Comparison of ENCODE assay signal across 11 cellular contexts in the genomic region with DNA sequence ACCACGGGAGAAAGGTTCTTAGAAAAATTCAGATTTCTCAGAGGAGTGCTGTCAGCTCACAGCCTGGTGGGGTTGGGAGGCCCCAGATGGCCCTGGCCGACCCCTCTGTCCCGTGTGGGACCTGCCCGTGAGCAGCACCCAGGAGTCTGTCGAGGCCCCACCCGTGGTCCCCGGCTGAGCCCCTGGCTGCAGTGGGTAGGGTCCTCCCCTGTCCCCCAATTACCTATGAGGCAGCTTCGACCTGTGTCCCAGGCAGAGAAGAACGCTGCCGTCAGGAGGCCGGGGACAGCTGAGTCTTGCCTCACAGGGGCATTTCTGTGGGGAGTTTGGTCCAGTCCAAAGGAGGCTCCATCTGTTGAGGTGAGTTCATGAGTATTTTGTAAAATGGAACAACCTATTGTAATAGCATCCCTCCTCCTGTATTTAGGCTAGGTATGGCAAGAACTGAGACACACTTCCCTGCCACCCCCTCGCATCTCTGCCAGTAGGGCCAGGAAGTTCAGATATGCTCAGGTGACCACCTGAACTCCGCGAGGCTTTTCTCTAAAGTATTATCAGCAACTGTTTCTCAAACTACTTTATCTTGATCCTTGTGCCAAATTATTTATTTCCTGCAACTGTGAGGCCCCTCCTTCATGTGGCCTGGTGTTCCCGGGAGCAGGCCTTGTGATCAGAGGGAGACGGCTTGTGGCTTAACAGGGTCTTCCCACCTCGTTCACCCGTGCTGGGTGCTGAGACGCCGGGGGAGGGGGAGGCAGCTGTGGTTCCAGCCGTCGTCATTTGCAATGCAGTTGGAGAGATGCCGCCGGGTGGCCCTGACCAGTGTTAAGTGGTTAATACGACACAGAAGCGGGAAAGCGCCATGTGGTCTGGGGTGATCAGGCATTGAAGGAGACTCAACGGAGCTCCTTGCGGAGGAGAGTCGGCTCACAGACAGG. TPM values are rescaled to one million over a fixed set of nuclear protein-coding genes. Genes with fewer than 3 reads are reported as not detected.
DNase-seq lines count a peak whose midpoint lies in the region; ATAC-seq, FAIRE-seq and TF ChIP-seq lines count a peak whose summit lies in the region.
"Had no signal": no experiment of that assay in that cellular context is flagged by ENCODE, and none has a peak within 500 bp of the region (broad histone marks: within the 10 kb centered on the region; RNA-seq: fewer than 3 reads in every experiment).

No MANE protein-coding gene starts in this region.

- H2AFZ ChIP-seq in GM23338: no peak overlapping the region; the same call in 1 of the 2 replicates

- peak overlapping the region; percentile 95; the same call in 1 of the 2 replicates for H3K4me2 ChIP-seq in GM23338

- ATAC-seq in GM23338: peak; percentile 3; the same call in 2 of the 3 replicates
- ATAC-seq in naive thymus-derived CD4-positive, alpha-beta T cell: no peak

- H3K36me3 Mint-ChIP-seq in GM23338 (ENCODE audit: low read depth): no peaks in the 10 kb centered on the region
- peaks cover 4% of the 10 kb centered on the region for H3K36me3 Mint-ChIP-seq in activated naive CD8-positive, alpha-beta T cell
- H3K36me3 Mint-ChIP-seq in naive thymus-derived CD4-positive, alpha-beta T cell: peaks cover 0 to 14% (median 0%) of the 10 kb centered on the region in 5 donors

- TF ChIP-seq POLR2A in H54 (IDR thresholded peaks at IDR 0.05; ENCODE audit: low read depth, low read length): no peak

- H3K4me3 ChIP-seq in GM23338: peak overlapping the region; percentile 75; the same call in 1 of the 2 replicates
- H3K4me3 ChIP-seq in naive thymus-derived CD4-positive, alpha-beta T cell (ENCODE audit: low read length): no peak overlapping the region

- no peak overlapping the region for H3K27ac ChIP-seq in GM23338 (ENCODE audit: low read depth)
- H3K27ac ChIP-seq in naive thymus-derived CD4-positive, alpha-beta T cell (ENCODE audit: low read depth, low read length): no peak overlapping the region
- H3K27ac ChIP-seq: WERI-Rb-1 had no signal

- H3K9me2 ChIP-seq in GM23338 (ENCODE audit: insufficient read depth): no peaks in the 10 kb centered on the region

- H3K9me3 Mint-ChIP-seq in GM23338: peaks cover 4% of the 10 kb centered on the region; the same call in 1 of the 3 replicates
- no peaks in the 10 kb centered on the region for H3K9me3 Mint-ChIP-seq in activated naive CD8-positive, alpha-beta T cell (ENCODE audit: low read depth)
- H3K9me3 Mint-ChIP-seq in naive thymus-derived CD4-positive, alpha-beta T cell: peaks cover 0 to 2% (median 0%) of the 10 kb centered on the region in 11 donors

- CTCF ChIA-PET in naive thymus-derived CD4-positive, alpha-beta T cell (lab: Charles Lee): no interaction called here

- no peaks in the 10 kb centered on the region for H3K79me2 ChIP-seq in GM23338 (replicated peaks; ENCODE audit: insufficient read depth)

- intact Hi-C loops in naive thymus-derived CD4-positive, alpha-beta T cell (cut with micrococcal nuclease): loop anchor here in 1 of 2 donors (2.0 to 5.0 kb wide), 2 partner anchors 51 to 108 kb away; a partner anchor contains a TSS

- no peaks in the 10 kb centered on the region for H3K36me3 ChIP-seq in GM23338 (ENCODE audit: insufficient read depth)
- H3K36me3 ChIP-seq in naive thymus-derived CD4-positive, alpha-beta T cell (ENCODE audit: control insufficient read depth in 2 of 3, insufficient read depth in 3 of 3, low read length in 3 of 3): no peaks in the 10 kb centered on the region
- H3K36me3 ChIP-seq: WERI-Rb-1 had no signal

- H3K4me3 Mint-ChIP-seq in GM23338: no peak overlapping the region
- peak overlapping the region; percentile 77 for H3K4me3 Mint-ChIP-seq in activated naive CD8-positive, alpha-beta T cell
- peak overlapping the region; percentile 5 to 75 (median 53) for H3K4me3 Mint-ChIP-seq in naive thymus-derived CD4-positive, alpha-beta T cell

- peaks cover 61% of the 10 kb centered on the region for H3K27me3 ChIP-seq in GM23338 (ENCODE audit: insufficient read depth)
- no peaks in the 10 kb centered on the region for H3K27me3 ChIP-seq in naive thymus-derived CD4-positive, alpha-beta T cell (ENCODE audit: control insufficient read depth in 2 of 2, insufficient read depth in 2 of 2, low read length in 2 of 2)

- POLR2A ChIA-PET in naive thymus-derived CD4-positive, alpha-beta T cell (lab: Charles Lee): no interaction called here

- peaks cover 7% of the 10 kb centered on the region; the same call in 1 of the 2 replicates for H3F3A ChIP-seq in GM23338 (replicated peaks; ENCODE audit: low read depth)

- peaks cover 5% of the 10 kb centered on the region; the same call in 1 of the 2 replicates for H4K20me1 ChIP-seq in GM23338 (replicated peaks; ENCODE audit: insufficient read depth)

- H3K27ac Mint-ChIP-seq in GM23338: no peak overlapping the region
- H3K27ac Mint-ChIP-seq in activated naive CD8-positive, alpha-beta T cell: no peak overlapping the region
- H3K27ac Mint-ChIP-seq in naive thymus-derived CD4-positive, alpha-beta T cell: peak overlapping the region in 1 of 9 donors; percentile 55

- TF ChIP-seq CTCF in GM23338 (conservative IDR thresholded peaks at IDR 0.05; ENCODE audit: low read depth in 2 of 2): no peak

- no peaks in the 10 kb centered on the region for H3K9me3 ChIP-seq in naive thymus-derived CD4-positive, alpha-beta T cell (ENCODE audit: control insufficient read depth in 2 of 3, low read length in 3 of 3)

- peaks cover 52% of the 10 kb centered on the region for H3K27me3 Mint-ChIP-seq in GM23338 (ENCODE audit: insufficient read depth, low read depth, poor library complexity)
- H3K27me3 Mint-ChIP-seq in activated naive CD8-positive, alpha-beta T cell: peaks cover 12% of the 10 kb centered on the region
- peaks cover 19 to 45% (median 35%) of the 10 kb centered on the region in 5 donors for H3K27me3 Mint-ChIP-seq in naive thymus-derived CD4-positive, alpha-beta T cell

- no peak for FAIRE-seq in H54 (lab: Jason Lieb, UNC)

- DNase-seq in D341Med (ENCODE audit: low spot score) (peak; percentile 30), GM23338 (ENCODE audit: low spot score) (peak; percentile 59), NCI-H1930 (lab: John Stamatoyannopoulos, UW) (no peak), H54 (ENCODE audit: insufficient read length, low spot score) (no peak), NCI-H446 (lab: John Stamatoyannopoulos, UW) (no peak), NCI-H1694 (lab: John Stamatoyannopoulos, UW) (no peak)
- no peak for DNase-seq in naive thymus-derived CD4-positive, alpha-beta T cell
- DNase-seq: NCI-H2171 treated with DMSO at 0.1 percent for 48 hours; stimulated activated CD4-positive, alpha-beta T cell treated with anti-CD3 and anti-CD28 coated beads, Interleukin-1b, Interleukin-23, amount 100 ng/mL, for 48 hours; WERI-Rb-1 had no signal

- H3K4me1 Mint-ChIP-seq in GM23338: peaks cover 10% of the 10 kb centered on the region
- H3K4me1 Mint-ChIP-seq in activated naive CD8-positive, alpha-beta T cell (ENCODE audit: low read depth): peaks cover 18% of the 10 kb centered on the region
- H3K4me1 Mint-ChIP-seq in naive thymus-derived CD4-positive, alpha-beta T cell: peaks cover 0 to 24% (median 7%) of the 10 kb centered on the region in 7 donors

- H3K4me1 ChIP-seq in GM23338 (ENCODE audit: insufficient read depth): no peaks in the 10 kb centered on the region
- no peaks in the 10 kb centered on the region for H3K4me1 ChIP-seq in naive thymus-derived CD4-positive, alpha-beta T cell (ENCODE audit: control insufficient read depth in 2 of 2, insufficient read depth in 2 of 2, low read length in 2 of 2)

TF ChIP-seq in GM23338, 12 proteins besides CTCF, POLR2A, EP300 and RAD21 (continues in another document):
- TF ChIP-seq ZNF331 (CRISPR knock-in tag; IDR thresholded peaks at IDR 0.05; ENCODE audit: low read depth): no peak
- TF ChIP-seq, protein P1, sequence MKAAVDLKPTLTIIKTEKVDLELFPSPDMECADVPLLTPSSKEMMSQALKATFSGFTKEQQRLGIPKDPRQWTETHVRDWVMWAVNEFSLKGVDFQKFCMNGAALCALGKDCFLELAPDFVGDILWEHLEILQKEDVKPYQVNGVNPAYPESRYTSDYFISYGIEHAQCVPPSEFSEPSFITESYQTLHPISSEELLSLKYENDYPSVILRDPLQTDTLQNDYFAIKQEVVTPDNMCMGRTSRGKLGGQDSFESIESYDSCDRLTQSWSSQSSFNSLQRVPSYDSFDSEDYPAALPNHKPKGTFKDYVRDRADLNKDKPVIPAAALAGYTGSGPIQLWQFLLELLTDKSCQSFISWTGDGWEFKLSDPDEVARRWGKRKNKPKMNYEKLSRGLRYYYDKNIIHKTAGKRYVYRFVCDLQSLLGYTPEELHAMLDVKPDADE (IDR thresholded peaks at IDR 0.05): no peak

RNA-seq across cellular contexts. Expression of a gene that starts 1.7 kb away (rescaled TPM):
- total RNA-seq in GM23338 (2014; rRNA removed; shearing (Covaris generic)): 0.97 and 1.8 TPM in 2 replicates
- 0.27 and 0.61 TPM in 2 replicates for polyA plus RNA-seq in GM23338 (2016; fragmentation: Nextera tagmentation; extraction: Ambion mirVana)
- total RNA-seq in naive thymus-derived CD4-positive, alpha-beta T cell: 10 to 100 TPM in 1 of 5 experiments, 1 to 10 TPM in 2, under 1 TPM in 2; 0.56 to 23.5 (median 1.4) TPM
- polyA plus RNA-seq in naive thymus-derived CD4-positive, alpha-beta T cell: 1 to 10 TPM in 1 of 2 donors, not detected in 1; 1.0 TPM

RNA-seq across cellular contexts. Expression of a gene that starts 51.8 kb away (rescaled TPM):
- 80.6 and 80.9 TPM in 2 replicates for total RNA-seq in GM23338 (2014; rRNA removed; shearing (Covaris generic))
- polyA plus RNA-seq in GM23338 (2016; fragmentation: Nextera tagmentation; extraction: Ambion mirVana): 127 and 129 TPM in 2 replicates
- total RNA-seq in naive thymus-derived CD4-positive, alpha-beta T cell: 10 to 100 TPM; 53.1 to 95.3 (median 83.7) TPM
- polyA plus RNA-seq in naive thymus-derived CD4-positive, alpha-beta T cell: 100 to 1,000 TPM; 198 to 224 TPM

Comparison
In these comparisons a context has a peak if more than half of its experiments do, and no peak if none do; other contexts are left out.
1. DNase-seq: peak in D341Med (single experiment) and GM23338 (single experiment); none in naive thymus-derived CD4-positive, alpha-beta T cell (0 of 9), NCI-H1930 (0 of 2), H54 (single experiment), NCI-H446 (0 of 2) and NCI-H1694 (single experiment).